In the genomic region with DNA sequence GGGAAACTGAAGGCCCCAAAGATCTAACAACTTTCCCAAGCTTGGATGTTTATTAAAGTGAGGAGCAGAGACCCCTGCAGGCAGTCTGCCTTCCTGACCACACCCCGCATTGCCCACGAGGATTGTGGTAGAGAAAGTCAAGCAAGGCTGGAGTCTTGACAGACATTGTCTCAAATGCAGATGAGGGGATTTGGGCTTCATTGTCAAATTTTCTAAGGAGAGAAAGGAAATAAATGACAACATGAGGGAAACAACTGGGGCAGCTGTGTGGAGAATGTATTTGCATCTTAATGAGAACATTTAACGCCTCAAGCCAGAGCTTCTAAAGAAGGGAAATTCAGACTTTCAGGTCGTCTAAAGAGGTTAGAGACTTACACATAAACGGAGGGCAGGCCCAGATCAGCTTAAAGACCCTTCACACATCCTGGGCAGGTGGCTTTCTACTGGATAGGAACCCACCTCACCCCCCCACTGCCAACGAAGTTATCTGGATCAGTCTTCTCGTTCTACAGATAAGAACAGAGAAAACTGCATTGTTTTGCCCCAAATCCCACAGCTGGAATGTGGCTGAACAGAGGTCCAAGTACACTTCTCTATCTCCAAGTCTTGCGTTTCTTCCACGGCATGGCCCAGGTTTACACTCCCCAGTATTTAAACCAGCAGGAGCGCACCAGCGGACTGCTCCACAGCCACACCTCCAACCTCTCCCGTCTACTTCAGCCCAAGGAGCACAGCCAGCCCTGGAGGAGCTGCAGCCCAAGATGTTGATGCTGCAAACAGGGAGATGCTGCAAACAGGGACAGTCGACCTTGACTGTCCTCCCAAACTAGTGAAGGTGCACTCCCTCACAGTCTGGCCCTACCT, we compare ENCODE assay signal across 21 cellular contexts. TPM values are rescaled to one million over a fixed set of nuclear protein-coding genes. Genes with fewer than 3 reads are reported as not detected.
DNase-seq lines count a peak whose midpoint lies in the region; ATAC-seq and TF ChIP-seq lines count a peak whose summit lies in the region.
"Had no signal": no experiment of that assay in that cellular context is flagged by ENCODE, and none has a peak within 500 bp of the region (broad histone marks: within the 10 kb centered on the region; RNA-seq: fewer than 3 reads in every experiment).

No MANE protein-coding gene starts in this region.

- no peaks in the 10 kb centered on the region for H3K9me2 ChIP-seq in SK-N-SH
- H3K9me2 ChIP-seq in GM23248 (ENCODE audit: insufficient read depth) = no peaks in the 10 kb centered on the region

- H3K4me1 Mint-ChIP-seq in brain = peaks cover 67% of the 10 kb centered on the region
- H3K4me1 Mint-ChIP-seq: activated CD4-positive, alpha-beta T cell treated with anti-CD3 and anti-CD28 coated beads, Interleukin-2, amount 10 ng/mL, durations not matched to agents 24 days and 14 days; CD4-positive, alpha-beta memory T cell; immature natural killer cell; naive thymus-derived CD4-positive, alpha-beta T cell had no signal

- no peak overlapping the region; a peak in 1 of 4 replicates for H3K4me3 ChIP-seq in SK-N-SH (ENCODE audit: low read depth in 2 of 2, low read length in 1 of 2)
- H3K4me3 ChIP-seq in GM23248 = no peak overlapping the region
- H3K4me3 ChIP-seq: coronary artery, gastroesophageal sphincter, Peyer's patch had no signal

- H3K4me2 ChIP-seq in SK-N-SH (no peak overlapping the region), GM23248 (ENCODE audit: unreplicated experiment) (no peak overlapping the region)

- peak; percentile 19; the same call in 1 of the 2 replicates for TF ChIP-seq RAD21 in SK-N-SH (IDR thresholded peaks at IDR 0.05; ENCODE audit: low read length)

- H3K27me3 Mint-ChIP-seq in brain = peaks cover 4% of the 10 kb centered on the region

- H3K27me3 ChIP-seq in SK-N-SH (ENCODE audit: insufficient read depth) (no peaks in the 10 kb centered on the region), GM23248 (replicated peaks; ENCODE audit: insufficient read depth) (peaks cover 12% of the 10 kb centered on the region; the same call in 1 of the 2 replicates)
- H3K27me3 ChIP-seq: gastroesophageal sphincter, Peyer's patch had no signal

- TF ChIP-seq EP300 in SK-N-SH (IDR thresholded peaks at IDR 0.05; ENCODE audit: borderline replicate concordance in 1 of 2, low read depth in 1 of 2, low read length in 1 of 2) = no peak

- H3K36me3 ChIP-seq in SK-N-SH (replicated peaks in 1 of 2; ENCODE audit: control insufficient read depth in 1 of 2, insufficient read depth in 2 of 2, low read length in 1 of 2) (no peaks in the 10 kb centered on the region), GM23248 (ENCODE audit: low read depth) (no peaks in the 10 kb centered on the region)
- H3K36me3 ChIP-seq: gastroesophageal sphincter, Peyer's patch had no signal

- H3K4me1 ChIP-seq in SK-N-SH (ENCODE audit: control insufficient read depth in 1 of 2, insufficient read depth in 2 of 2, low read depth in 1 of 2, low read length in 1 of 2) = peaks cover 12 to 13% of the 10 kb centered on the region in 2 experiments
- no peaks in the 10 kb centered on the region for H3K4me1 ChIP-seq in GM23248 (ENCODE audit: insufficient read depth)
- H3K4me1 ChIP-seq: Peyer's patch had no signal

- H3K9ac ChIP-seq in SK-N-SH = no peak overlapping the region
- H3K9ac ChIP-seq in GM23248 = no peak overlapping the region

- no peaks in the 10 kb centered on the region for H4K20me1 ChIP-seq in SK-N-SH (ENCODE audit: insufficient read depth)
- no peaks in the 10 kb centered on the region for H4K20me1 ChIP-seq in GM23248 (ENCODE audit: insufficient read depth)

- H3K79me2 ChIP-seq in SK-N-SH (ENCODE audit: insufficient read depth) (no peaks in the 10 kb centered on the region), GM23248 (ENCODE audit: insufficient read depth) (no peaks in the 10 kb centered on the region)

- peaks cover 5% of the 10 kb centered on the region for H3F3A ChIP-seq in SK-N-SH (replicated peaks; ENCODE audit: insufficient read depth)
- peaks cover 8% of the 10 kb centered on the region; the same call in 1 of the 2 replicates for H3F3A ChIP-seq in GM23248 (ENCODE audit: insufficient read depth)

- H3K36me3 Mint-ChIP-seq in brain = no peaks in the 10 kb centered on the region
- H3K36me3 Mint-ChIP-seq: CD4-positive, alpha-beta memory T cell; immature natural killer cell; naive thymus-derived CD4-positive, alpha-beta T cell had no signal

- 89% methylated on average over 11 of the region's 13 CpGs for WGBS in SK-N-SH (ENCODE audit: low lambda C conversion rate)
- WGBS in GM23248 (ENCODE audit: low coverage in 1 of 2, low lambda C conversion rate in 2 of 2, missing lambda C conversion rate in 2 of 2), 2 experiments = 21 to 27% methylated on average over 13 of the region's 13 CpGs

- no peak overlapping the region for H3K27ac ChIP-seq in SK-N-SH (ENCODE audit: low read depth in 2 of 2, low read length in 1 of 2)
- no peak overlapping the region for H3K27ac ChIP-seq in GM23248
- H3K27ac ChIP-seq: coronary artery, gastroesophageal sphincter, Peyer's patch had no signal

- DNase-seq in SK-N-SH = no peak
- DNase-seq in islet precursor cell = peak; percentile 65
- DNase-seq in erythroblast (lab: John Stamatoyannopoulos, UW) = no peak
- no peak for DNase-seq in GM03348 (ENCODE audit: low spot score)
- DNase-seq in HUDEP-2 (lab: John Stamatoyannopoulos, UW; ENCODE audit: unreplicated experiment in 76 of 76) = no peak
- no peak for DNase-seq in GM23248
- DNase-seq: activated CD4-positive, alpha-beta T cell treated with anti-CD3 and anti-CD28 coated beads, Interleukin-2, amount 10 ng/mL, durations not matched to agents 24 days and 14 days; activated gamma-delta T cell treated with Interleukin-2 at 50 U/mL for 16 hours; amygdala; CD4-positive, alpha-beta memory T cell; immature natural killer cell; IMR-90; mammary epithelial cell; naive thymus-derived CD4-positive, alpha-beta T cell; NCI-H526 treated with DMSO at 0.1 percent for 48 hours; Peyer's patch had no signal

- peaks cover 0 to 4% (median 0%) of the 10 kb centered on the region in 5 experiments for H3K9me3 Mint-ChIP-seq in brain
- H3K9me3 Mint-ChIP-seq: activated CD4-positive, alpha-beta T cell treated with anti-CD3 and anti-CD28 coated beads, Interleukin-2, amount 10 ng/mL, durations not matched to agents 24 days and 14 days had no signal

- H3K4me3 Mint-ChIP-seq in brain = peak overlapping the region in 1 of 5 experiments; percentile 8
- H3K4me3 Mint-ChIP-seq: activated CD4-positive, alpha-beta T cell treated with anti-CD3 and anti-CD28 coated beads, Interleukin-2, amount 10 ng/mL, durations not matched to agents 24 days and 14 days; CD4-positive, alpha-beta memory T cell; immature natural killer cell; naive thymus-derived CD4-positive, alpha-beta T cell had no signal

- in situ Hi-C loops in GM23248 (cut with MboI) = no loop called here

- TF ChIP-seq CTCF in SK-N-SH (IDR thresholded peaks at IDR 0.05) = no peak
- TF ChIP-seq CTCF in brain (conservative IDR thresholded peaks at IDR 0.05) = peak; percentile 18 to 43

- H3K9me3 ChIP-seq in SK-N-SH (no peaks in the 10 kb centered on the region), GM23248 (ENCODE audit: low read depth) (no peaks in the 10 kb centered on the region)
- H3K9me3 ChIP-seq: gastroesophageal sphincter, Peyer's patch had no signal

- POLR2A ChIA-PET in SK-N-SH (lab: Yijun Ruan, JAX) = no interaction called here

- H2AFZ ChIP-seq in SK-N-SH (ENCODE audit: low read depth) (no peak overlapping the region), GM23248 (no peak overlapping the region)

- no peak for TF ChIP-seq POLR2A in erythroblast (IDR thresholded peaks at IDR 0.05; ENCODE audit: low read length)

- no peak for ATAC-seq in SK-N-SH treated with all-trans-retinoic acid at 6 μM for 48 hours
- ATAC-seq: gastroesophageal sphincter; naive thymus-derived CD4-positive, alpha-beta T cell had no signal

- CTCF ChIA-PET in SK-N-SH (lab: Yijun Ruan, JAX) = interaction anchor here (0.7 to 1.2 kb wide), 2 partner anchors 18 to 371 kb away, joined by 3 read pairs; no protein-coding TSS in a partner anchor

- H3K27ac Mint-ChIP-seq in brain = peak overlapping the region in 3 of 5 experiments; percentile 19 to 55 (median 36)
- H3K27ac Mint-ChIP-seq: activated CD4-positive, alpha-beta T cell treated with anti-CD3 and anti-CD28 coated beads, Interleukin-2, amount 10 ng/mL, durations not matched to agents 24 days and 14 days; immature natural killer cell; naive thymus-derived CD4-positive, alpha-beta T cell had no signal

TF ChIP-seq in SK-N-SH, 30 proteins besides CTCF, POLR2A, EP300 and RAD21 (continues in another document):
- TF ChIP-seq RFX5 (IDR thresholded peaks at IDR 0.05; ENCODE audit: low read length) (no peak), RCOR1 (IDR thresholded peaks at IDR 0.05; ENCODE audit: low read length) (no peak), JUND (IDR thresholded peaks at IDR 0.05) (no peak), YY1 (IDR thresholded peaks at IDR 0.05; ENCODE audit: low read depth) (no peak), POLR2AphosphoS5 (IDR thresholded peaks at IDR 0.05; ENCODE audit: low read depth, low read length) (no peak), MEF2A (IDR thresholded peaks at IDR 0.05; ENCODE audit: borderline replicate concordance, low read depth) (no peak)

TF ChIP-seq in SK-N-SH treated with all-trans-retinoic acid at 6 μM for 48 hours, 23 proteins besides CTCF, POLR2A, EP300 and RAD21 (continues in another document):
- TF ChIP-seq TCF4 (CRISPR knock-in tag; IDR thresholded peaks at IDR 0.05; ENCODE audit: borderline replicate concordance) (no peak), ZC3H10 (CRISPR knock-in tag; IDR thresholded peaks at IDR 0.05) (no peak), RARB (CRISPR knock-in tag; IDR thresholded peaks at IDR 0.05) (no peak), BACH2 (CRISPR knock-in tag; IDR thresholded peaks at IDR 0.05; ENCODE audit: borderline replicate concordance) (no peak), ARNTL (CRISPR knock-in tag; IDR thresholded peaks at IDR 0.05; ENCODE audit: borderline replicate concordance, low read depth) (no peak)
- TF ChIP-seq, protein P1, sequence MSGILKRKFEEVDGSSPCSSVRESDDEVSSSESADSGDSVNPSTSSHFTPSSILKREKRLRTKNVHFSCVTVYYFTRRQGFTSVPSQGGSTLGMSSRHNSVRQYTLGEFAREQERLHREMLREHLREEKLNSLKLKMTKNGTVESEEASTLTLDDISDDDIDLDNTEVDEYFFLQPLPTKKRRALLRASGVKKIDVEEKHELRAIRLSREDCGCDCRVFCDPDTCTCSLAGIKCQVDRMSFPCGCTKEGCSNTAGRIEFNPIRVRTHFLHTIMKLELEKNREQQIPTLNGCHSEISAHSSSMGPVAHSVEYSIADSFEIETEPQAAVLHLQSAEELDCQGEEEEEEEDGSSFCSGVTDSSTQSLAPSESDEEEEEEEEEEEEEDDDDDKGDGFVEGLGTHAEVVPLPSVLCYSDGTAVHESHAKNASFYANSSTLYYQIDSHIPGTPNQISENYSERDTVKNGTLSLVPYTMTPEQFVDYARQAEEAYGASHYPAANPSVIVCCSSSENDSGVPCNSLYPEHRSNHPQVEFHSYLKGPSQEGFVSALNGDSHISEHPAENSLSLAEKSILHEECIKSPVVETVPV (CRISPR knock-in tag; IDR thresholded peaks at IDR 0.05) = no peak

RNA-seq across cellular contexts. Expression of a gene that starts 16.2 kb away (rescaled TPM):
- polyA plus RNA-seq in SK-N-SH (2012; rRNA removed) (373 and 509 TPM in 2 replicates), brain (ENCODE audit: insufficient read depth, low read depth, low replicate concordance) (63.4 TPM), GM23248 (2016; fragmentation: Nextera tagmentation; extraction: Ambion mirVana) (0.37 and 0.60 TPM in 2 replicates)
- polyA plus RNA-seq in SK-N-SH (2012; cell fraction: cytosol; rRNA removed) = 589 and 747 TPM in 2 replicates
- 127 and 310 TPM in 2 replicates for polyA plus RNA-seq in SK-N-SH (2012; cell fraction: nucleus; rRNA removed)
- under 0.01 and 0.25 TPM in 2 replicates for total RNA-seq in GM23248 (2014; rRNA removed; shearing (Covaris generic))
- total RNA-seq: activated CD4-positive, alpha-beta T cell treated with anti-CD3 and anti-CD28 coated beads, Interleukin-2, amount 10 ng/mL, durations not matched to agents 24 days and 14 days; CD4-positive, alpha-beta memory T cell; mammary epithelial cell; pulmonary artery endothelial cell had no signal
- polyA plus RNA-seq: CD4-positive, alpha-beta memory T cell; immature natural killer cell; naive thymus-derived CD4-positive, alpha-beta T cell had no signal

Comparison
In these comparisons a context has a peak if more than half of its experiments do, and no peak if none do; other contexts are left out.
1. RNA of a gene that starts 16.2 kb away (polyA plus RNA-seq): 127 to 747 TPM in SK-N-SH and 63.4 TPM in brain (single experiment); 0.37 to 0.60 TPM in GM23248; every median in the first group is over 10 times any median in the second.